Comparison of ENCODE assay signal across 9 cellular contexts in the genomic region with DNA sequence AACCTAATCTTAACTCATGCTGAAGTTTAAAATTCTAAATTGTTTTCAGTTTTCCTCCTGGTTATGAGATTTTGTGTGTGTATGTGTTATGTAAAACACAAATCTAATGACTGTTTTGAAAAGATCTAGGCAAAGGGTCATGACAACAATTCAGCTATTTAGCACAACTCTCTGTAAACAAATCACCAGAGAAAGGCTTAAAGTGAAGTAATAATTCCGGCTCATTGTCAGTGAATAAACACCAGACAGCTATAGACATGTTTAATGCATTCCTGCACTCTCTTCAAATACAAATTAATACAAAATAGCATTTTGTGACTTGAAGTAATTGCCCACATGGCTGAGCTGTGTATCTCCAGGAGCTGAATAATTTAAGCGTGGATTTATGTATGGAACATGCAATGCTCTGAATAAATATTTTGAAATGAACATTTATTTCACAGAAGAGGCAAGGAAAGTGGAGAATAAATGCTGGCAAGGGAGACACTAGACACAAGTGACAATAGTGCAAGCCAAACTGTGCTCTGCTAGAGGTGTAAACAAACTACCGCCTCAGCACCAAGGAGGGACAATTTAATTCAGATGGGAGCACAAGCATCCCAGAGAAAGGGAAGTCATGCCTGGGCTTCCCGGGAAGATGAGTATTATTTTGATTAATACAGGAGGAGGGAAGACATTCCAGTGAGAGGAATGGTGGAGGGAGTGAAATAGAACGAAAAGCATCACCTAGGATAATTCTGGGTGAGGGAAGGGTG.
A peak's percentile ranks its signal among the peaks of the same experiment; 100 is the strongest.
DNase-seq lines count a peak whose midpoint lies in the region; ATAC-seq and TF ChIP-seq lines count a peak whose summit lies in the region.
"Had no signal": no experiment of that assay in that cellular context is flagged by ENCODE, and none has a peak within 500 bp of the region (broad histone marks: within the 10 kb centered on the region; RNA-seq: fewer than 3 reads in every experiment).

No MANE protein-coding gene starts in this region.

- no peak overlapping the region for H3K4me3 Mint-ChIP-seq in progenitor cell of endocrine pancreas (ENCODE audit: low read depth)

- H3K27me3 Mint-ChIP-seq in progenitor cell of endocrine pancreas = no peaks in the 10 kb centered on the region
- H3K27me3 Mint-ChIP-seq: dendritic cell treated with granulocyte-macrophage colony-stimulating factor and Interleukin-4, amounts not matched to agents 40 ng/mL and 50 ng/mL, for 4 days had no signal

- no peak overlapping the region for H3K4me3 ChIP-seq in RWPE2 (ENCODE audit: severe bottlenecking)
- H3K4me3 ChIP-seq in fibroblast of mammary gland (ENCODE audit: control insufficient read depth, low read depth, low read length) = no peak overlapping the region

- no peaks in the 10 kb centered on the region for H3K36me3 ChIP-seq in RWPE2 (ENCODE audit: low read depth)

- H3K4me1 Mint-ChIP-seq in progenitor cell of endocrine pancreas (ENCODE audit: low read depth) = peaks cover 20% of the 10 kb centered on the region

- no peaks in the 10 kb centered on the region for H3K36me3 Mint-ChIP-seq in progenitor cell of endocrine pancreas (ENCODE audit: insufficient read depth)

- no peaks in the 10 kb centered on the region for H3K27me3 ChIP-seq in RWPE2 (ENCODE audit: insufficient read depth, poor library complexity, severe bottlenecking)

- peaks cover 10% of the 10 kb centered on the region for H3K4me1 ChIP-seq in RWPE2 (ENCODE audit: insufficient read depth, poor library complexity, severe bottlenecking)

- in situ Hi-C loops in G401 (cut with HindIII; ENCODE audit: low sequenced_read_pairs) = no loop called here

- ATAC-seq in RWPE2 (ENCODE audit: low read depth) = peak; percentile 52; the same call in 2 of the 3 replicates
- no peak for ATAC-seq in HG02610 (IDR thresholded peaks at IDR 0.05; ENCODE audit: unreplicated experiment)
- no peak for ATAC-seq in GM21526 (IDR thresholded peaks at IDR 0.05; ENCODE audit: low FRiP score, unreplicated experiment)
- no peak for ATAC-seq in HG02885 (IDR thresholded peaks at IDR 0.05; ENCODE audit: poor library complexity, unreplicated experiment)

- peak; percentile 16 for DNase-seq in G401 (ENCODE audit: low spot score)
- no peak for DNase-seq in RWPE2 (ENCODE audit: low spot score)
- DNase-seq in fibroblast of mammary gland (ENCODE audit: low read depth) = peak; percentile 23
- DNase-seq in progenitor cell of endocrine pancreas (ENCODE audit: low spot score, unreplicated experiment) = no peak
- DNase-seq in T-helper 9 cell = no peak

- no peak overlapping the region for H3K27ac ChIP-seq in RWPE2 (ENCODE audit: poor library complexity, severe bottlenecking)

- peaks cover 3% of the 10 kb centered on the region for H3K9me3 ChIP-seq in RWPE2 (ENCODE audit: severe bottlenecking)

- TF ChIP-seq CTCF in RWPE2 (IDR thresholded peaks at IDR 0.05; ENCODE audit: poor library complexity, severe bottlenecking) (no peak), fibroblast of mammary gland (conservative IDR thresholded peaks at IDR 0.05; ENCODE audit: control insufficient read depth, insufficient read depth, low read depth, low read length) (no peak), progenitor cell of endocrine pancreas (IDR thresholded peaks at IDR 0.05; ENCODE audit: unreplicated experiment) (no peak)

- peaks cover 21% of the 10 kb centered on the region for H3K9me3 Mint-ChIP-seq in progenitor cell of endocrine pancreas (ENCODE audit: low read depth)

- peak overlapping the region; percentile 74 for H3K27ac Mint-ChIP-seq in progenitor cell of endocrine pancreas

Comparison
In these comparisons a context has a peak if more than half of its experiments do, and no peak if none do; other contexts are left out.
1. DNase-seq: peak in G401 (single experiment) and fibroblast of mammary gland (single experiment); none in RWPE2 (single experiment), progenitor cell of endocrine pancreas (single experiment) and T-helper 9 cell (single experiment).